8 cellular contexts compared by ENCODE assay signal in the genomic region with DNA sequence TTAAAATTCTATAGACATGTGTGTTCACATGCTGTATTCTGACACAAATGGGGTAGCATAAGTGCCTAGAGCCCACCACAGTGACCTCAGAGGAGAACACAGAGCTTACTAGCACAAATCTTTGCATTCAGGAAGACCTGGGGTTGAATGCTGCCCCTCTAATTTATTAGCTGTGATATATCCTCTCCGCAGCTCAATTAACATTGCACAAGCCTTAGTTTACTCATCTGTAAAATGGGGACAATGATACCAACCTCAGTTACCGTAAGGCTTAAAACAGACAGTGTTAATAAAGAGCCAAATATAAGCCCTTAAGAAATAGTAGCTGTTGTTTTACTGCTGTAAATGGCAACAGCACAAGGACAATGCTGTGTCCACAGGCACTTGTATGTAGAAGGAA. TPM values are rescaled to one million over a fixed set of nuclear protein-coding genes. Genes with fewer than 3 reads are reported as not detected.
"Had no signal": no experiment of that assay in that cellular context is flagged by ENCODE, and none has a peak within 500 bp of the region (broad histone marks: within the 10 kb centered on the region; RNA-seq: fewer than 3 reads in every experiment).

No MANE protein-coding gene starts in this region.

- DNase-seq: H9, HCEC 1CT had no signal

- H3K4me2 ChIP-seq: GM23338 had no signal

- ATAC-seq: GM23338 had no signal

- FAIRE-seq: H1, H54, HTR-8/SVneo had no signal

- H2AFZ ChIP-seq: GM23338 had no signal

- H3K4me3 ChIP-seq: GM23338 had no signal

RNA-seq across cellular contexts. Expression of a gene that starts 36.2 kb away (rescaled TPM):
- total RNA-seq: GM23338, H1, H9, HT-29 had no signal
- polyA plus RNA-seq: GM23338, H1, IgD-negative memory B cell had no signal
